Comparison of ENCODE assay signal across 1 cellular context in genomic region chr9:133375724-133376654, GRCh38.
TF ChIP-seq lines count a peak whose summit lies in the region.

Gene STKLD1, plus strand, starts transcription at chr9:133376366. Its CDS starts 108 bp downstream, at chr9:133376474.
Gene SURF4, minus strand, starts transcription at chr9:133376060. Its CDS starts 91 bp downstream, at chr9:133375969.

TF ChIP-seq in HepG2, 621 proteins besides CTCF, POLR2A, EP300 and RAD21 (continued from another document and continues in another):
- TF ChIP-seq ZBTB2 (CRISPR knock-in tag; IDR thresholded peaks at IDR 0.05; ENCODE audit: low read depth) (peak; percentile 81), YY1 (IDR thresholded peaks at IDR 0.05; ENCODE audit: insufficient read depth, insufficient replicate concordance, low read depth, low read length) (peak; percentile 68), ZSCAN12 (CRISPR knock-in tag; IDR thresholded peaks at IDR 0.05) (no peak), ZNF724P (CRISPR knock-in tag; IDR thresholded peaks at IDR 0.05; ENCODE audit: borderline replicate concordance) (peak; percentile 61; the same call in 1 of the 2 replicates), ZNF253 (CRISPR knock-in tag; IDR thresholded peaks at IDR 0.05; ENCODE audit: borderline replicate concordance) (no peak), ZNF292 (CRISPR knock-in tag; IDR thresholded peaks at IDR 0.05; ENCODE audit: borderline replicate concordance, low read depth) (0 out of 2 replicates have a peak, but pooled peaks have one; percentile 18), CENPT (CRISPR knock-in tag; IDR thresholded peaks at IDR 0.05; ENCODE audit: low read depth) (no peak), SSRP1 (CRISPR knock-in tag; IDR thresholded peaks at IDR 0.05) (no peak), ZNF333 (CRISPR knock-in tag; IDR thresholded peaks at IDR 0.05; ENCODE audit: borderline replicate concordance) (0 out of 2 replicates have a peak, but pooled peaks have one; percentile 15), TEAD3 (CRISPR knock-in tag; optimal IDR thresholded peaks at IDR 0.05; ENCODE audit: borderline replicate concordance) (peak; percentile 20), POGK (CRISPR knock-in tag; conservative IDR thresholded peaks at IDR 0.05) (no peak; the same call in 1 of the 2 replicates), ZNF335 (CRISPR knock-in tag; IDR thresholded peaks at IDR 0.05) (no peak), ZFP62 (CRISPR knock-in tag; IDR thresholded peaks at IDR 0.05) (no peak), RFXAP (CRISPR knock-in tag; IDR thresholded peaks at IDR 0.05; ENCODE audit: borderline replicate concordance) (0 out of 2 replicates have a peak, but pooled peaks have one; percentile 13), NCOA1 (CRISPR knock-in tag; IDR thresholded peaks at IDR 0.05) (0 out of 2 replicates have a peak, but pooled peaks have one; percentile 39), ZC3H13 (CRISPR knock-in tag; IDR thresholded peaks at IDR 0.05) (peak; percentile 63; the same call in 1 of the 2 replicates), ZNF83 (CRISPR knock-in tag; IDR thresholded peaks at IDR 0.05; ENCODE audit: borderline replicate concordance) (0 out of 2 replicates have a peak, but pooled peaks have one; percentile 80), RXRA (CRISPR knock-in tag; IDR thresholded peaks at IDR 0.05) (peak; percentile 59; the same call in 1 of the 2 replicates), PRDM4 (CRISPR knock-in tag; IDR thresholded peaks at IDR 0.05; ENCODE audit: borderline replicate concordance) (no peak), NFATC3 (CRISPR knock-in tag; IDR thresholded peaks at IDR 0.05) (0 out of 2 replicates have a peak, but pooled peaks have one; percentile 40), ZNF20 (CRISPR knock-in tag; IDR thresholded peaks at IDR 0.05) (no peak), ZNF574 (CRISPR knock-in tag; IDR thresholded peaks at IDR 0.05) (peak; percentile 83), ZNF44 (CRISPR knock-in tag; IDR thresholded peaks at IDR 0.05) (no peak), HDAC2 (CRISPR knock-in tag; IDR thresholded peaks at IDR 0.05) (peak; percentile 13; the same call in 1 of the 2 replicates), ZFP1 (CRISPR knock-in tag; IDR thresholded peaks at IDR 0.05) (no peak), ZNF644 (CRISPR knock-in tag; IDR thresholded peaks at IDR 0.05; ENCODE audit: low read depth) (no peak), ZNF3 (CRISPR knock-in tag; IDR thresholded peaks at IDR 0.05) (no peak), CENPBD1 (CRISPR knock-in tag; IDR thresholded peaks at IDR 0.05; ENCODE audit: borderline replicate concordance, low read depth) (no peak; the same call in 1 of the 2 replicates), ZFP90 (CRISPR knock-in tag; IDR thresholded peaks at IDR 0.05; ENCODE audit: borderline replicate concordance) (no peak), ZNF777 (CRISPR knock-in tag; IDR thresholded peaks at IDR 0.05) (peak; percentile 63; the same call in 1 of the 2 replicates), SMAD3 (CRISPR knock-in tag; IDR thresholded peaks at IDR 0.05) (no peak), ZNF768 (CRISPR knock-in tag; IDR thresholded peaks at IDR 0.05) (peak; percentile 15; the same call in 1 of the 2 replicates), MTF1 (CRISPR knock-in tag; IDR thresholded peaks at IDR 0.05) (0 out of 2 replicates have a peak, but pooled peaks have one; percentile 6), AKAP8 (CRISPR knock-in tag; IDR thresholded peaks at IDR 0.05) (peak; percentile 63; the same call in 1 of the 2 replicates), ZNF138 (CRISPR knock-in tag; IDR thresholded peaks at IDR 0.05; ENCODE audit: low read depth) (peak; percentile 49; the same call in 1 of the 2 replicates), ZNF441 (CRISPR knock-in tag; IDR thresholded peaks at IDR 0.05; ENCODE audit: borderline replicate concordance) (peak; percentile 20; the same call in 1 of the 2 replicates), ASH2L (IDR thresholded peaks at IDR 0.05; ENCODE audit: insufficient read length, low read depth, low read length) (peak; percentile 9), ZNF891 (CRISPR knock-in tag; IDR thresholded peaks at IDR 0.05) (peak; percentile 33; the same call in 1 of the 2 replicates), SRY (CRISPR knock-in tag; IDR thresholded peaks at IDR 0.05) (no peak), EEA1 (CRISPR knock-in tag; IDR thresholded peaks at IDR 0.05; ENCODE audit: borderline replicate concordance) (peak; percentile 86; the same call in 1 of the 2 replicates), KMT2B (CRISPR knock-in tag; IDR thresholded peaks at IDR 0.05) (0 out of 2 replicates have a peak, but pooled peaks have one; percentile 6)
- TF ChIP-seq, protein P1, sequence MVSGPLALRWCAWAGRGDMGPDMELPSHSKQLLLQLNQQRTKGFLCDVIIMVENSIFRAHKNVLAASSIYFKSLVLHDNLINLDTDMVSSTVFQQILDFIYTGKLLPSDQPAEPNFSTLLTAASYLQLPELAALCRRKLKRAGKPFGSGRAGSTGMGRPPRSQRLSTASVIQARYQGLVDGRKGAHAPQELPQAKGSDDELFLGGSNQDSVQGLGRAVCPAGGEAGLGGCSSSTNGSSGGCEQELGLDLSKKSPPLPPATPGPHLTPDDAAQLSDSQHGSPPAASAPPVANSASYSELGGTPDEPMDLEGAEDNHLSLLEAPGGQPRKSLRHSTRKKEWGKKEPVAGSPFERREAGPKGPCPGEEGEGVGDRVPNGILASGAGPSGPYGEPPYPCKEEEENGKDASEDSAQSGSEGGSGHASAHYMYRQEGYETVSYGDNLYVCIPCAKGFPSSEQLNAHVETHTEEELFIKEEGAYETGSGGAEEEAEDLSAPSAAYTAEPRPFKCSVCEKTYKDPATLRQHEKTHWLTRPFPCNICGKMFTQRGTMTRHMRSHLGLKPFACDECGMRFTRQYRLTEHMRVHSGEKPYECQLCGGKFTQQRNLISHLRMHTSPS (CRISPR knock-in tag; IDR thresholded peaks at IDR 0.05; ENCODE audit: low read depth): no peak; the same call in 1 of the 2 replicates
- TF ChIP-seq, protein P2, sequence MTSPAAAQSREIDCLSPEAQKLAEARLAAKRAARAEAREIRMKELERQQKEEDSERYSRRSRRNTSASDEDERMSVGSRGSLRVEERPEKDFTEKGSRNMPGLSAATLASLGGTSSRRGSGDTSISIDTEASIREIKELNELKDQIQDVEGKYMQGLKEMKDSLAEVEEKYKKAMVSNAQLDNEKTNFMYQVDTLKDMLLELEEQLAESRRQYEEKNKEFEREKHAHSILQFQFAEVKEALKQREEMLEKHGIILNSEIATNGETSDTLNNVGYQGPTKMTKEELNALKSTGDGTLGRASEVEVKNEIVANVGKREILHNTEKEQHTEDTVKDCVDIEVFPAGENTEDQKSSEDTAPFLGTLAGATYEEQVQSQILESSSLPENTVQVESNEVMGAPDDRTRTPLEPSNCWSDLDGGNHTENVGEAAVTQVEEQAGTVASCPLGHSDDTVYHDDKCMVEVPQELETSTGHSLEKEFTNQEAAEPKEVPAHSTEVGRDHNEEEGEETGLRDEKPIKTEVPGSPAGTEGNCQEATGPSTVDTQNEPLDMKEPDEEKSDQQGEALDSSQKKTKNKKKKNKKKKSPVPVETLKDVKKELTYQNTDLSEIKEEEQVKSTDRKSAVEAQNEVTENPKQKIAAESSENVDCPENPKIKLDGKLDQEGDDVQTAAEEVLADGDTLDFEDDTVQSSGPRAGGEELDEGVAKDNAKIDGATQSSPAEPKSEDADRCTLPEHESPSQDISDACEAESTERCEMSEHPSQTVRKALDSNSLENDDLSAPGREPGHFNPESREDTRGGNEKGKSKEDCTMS (CRISPR knock-in tag; conservative IDR thresholded peaks at IDR 0.05): no peak
- TF ChIP-seq, protein P3, sequence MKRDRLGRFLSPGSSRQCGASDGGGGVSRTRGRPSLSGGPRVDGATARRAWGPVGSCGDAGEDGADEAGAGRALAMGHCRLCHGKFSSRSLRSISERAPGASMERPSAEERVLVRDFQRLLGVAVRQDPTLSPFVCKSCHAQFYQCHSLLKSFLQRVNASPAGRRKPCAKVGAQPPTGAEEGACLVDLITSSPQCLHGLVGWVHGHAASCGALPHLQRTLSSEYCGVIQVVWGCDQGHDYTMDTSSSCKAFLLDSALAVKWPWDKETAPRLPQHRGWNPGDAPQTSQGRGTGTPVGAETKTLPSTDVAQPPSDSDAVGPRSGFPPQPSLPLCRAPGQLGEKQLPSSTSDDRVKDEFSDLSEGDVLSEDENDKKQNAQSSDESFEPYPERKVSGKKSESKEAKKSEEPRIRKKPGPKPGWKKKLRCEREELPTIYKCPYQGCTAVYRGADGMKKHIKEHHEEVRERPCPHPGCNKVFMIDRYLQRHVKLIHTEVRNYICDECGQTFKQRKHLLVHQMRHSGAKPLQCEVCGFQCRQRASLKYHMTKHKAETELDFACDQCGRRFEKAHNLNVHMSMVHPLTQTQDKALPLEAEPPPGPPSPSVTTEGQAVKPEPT (CRISPR knock-in tag; IDR thresholded peaks at IDR 0.05; ENCODE audit: low read depth): 0 out of 2 replicates have a peak, but pooled peaks have one; percentile 16
- TF ChIP-seq, protein P4, sequence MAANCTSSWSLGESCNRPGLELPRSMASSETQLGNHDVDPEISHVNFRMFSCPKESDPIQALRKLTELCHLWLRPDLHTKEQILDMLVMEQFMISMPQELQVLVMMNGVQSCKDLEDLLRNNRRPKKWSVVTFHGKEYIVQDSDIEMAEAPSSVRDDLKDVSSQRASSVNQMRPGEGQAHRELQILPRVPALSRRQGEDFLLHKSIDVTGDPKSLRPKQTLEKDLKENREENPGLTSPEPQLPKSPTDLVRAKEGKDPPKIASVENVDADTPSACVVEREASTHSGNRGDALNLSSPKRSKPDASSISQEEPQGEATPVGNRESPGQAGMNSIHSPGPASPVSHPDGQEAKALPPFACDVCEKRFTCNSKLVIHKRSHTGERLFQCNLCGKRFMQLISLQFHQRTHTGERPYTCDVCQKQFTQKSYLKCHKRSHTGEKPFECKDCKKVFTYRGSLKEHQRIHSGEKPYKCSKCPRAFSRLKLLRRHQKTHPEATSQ (CRISPR knock-in tag; IDR thresholded peaks at IDR 0.05; ENCODE audit: borderline replicate concordance): no peak
- TF ChIP-seq, protein P5, sequence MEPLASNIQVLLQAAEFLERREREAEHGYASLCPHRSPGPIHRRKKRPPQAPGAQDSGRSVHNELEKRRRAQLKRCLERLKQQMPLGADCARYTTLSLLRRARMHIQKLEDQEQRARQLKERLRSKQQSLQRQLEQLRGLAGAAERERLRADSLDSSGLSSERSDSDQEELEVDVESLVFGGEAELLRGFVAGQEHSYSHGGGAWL (CRISPR knock-in tag; IDR thresholded peaks at IDR 0.05): 0 out of 2 replicates have a peak, but pooled peaks have one; percentile 60
